Comparison of ENCODE assay signal across 8 cellular contexts in the genomic region with DNA sequence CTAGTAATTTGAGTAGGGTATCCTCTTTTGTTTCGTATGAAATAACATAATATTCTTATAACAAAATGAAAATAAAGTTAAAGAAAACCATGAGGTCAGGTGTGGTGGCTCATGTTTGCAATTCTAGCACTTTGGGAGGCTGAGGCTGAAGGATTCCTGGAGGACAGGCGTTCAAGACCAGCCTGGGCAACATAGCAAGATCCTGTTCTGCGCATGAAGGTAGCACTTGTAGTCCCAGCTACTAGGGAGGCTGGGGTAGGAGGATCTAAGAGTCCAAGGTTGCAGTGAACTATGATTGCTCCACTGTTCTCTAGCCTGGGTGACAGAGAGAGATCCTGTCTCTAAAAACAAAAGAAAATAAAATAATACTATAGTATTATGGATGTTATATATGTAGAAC.
"Had no signal": no experiment of that assay in that cellular context is flagged by ENCODE, and none has a peak within 500 bp of the region (broad histone marks: within the 10 kb centered on the region; RNA-seq: fewer than 3 reads in every experiment).

No MANE protein-coding gene starts in this region.

- FAIRE-seq: H1, H54 had no signal

- ATAC-seq: GM23338 had no signal

- H3K4me2 ChIP-seq: GM23338, KMS-11 had no signal

- DNase-seq: H9, HCEC 1CT, IMR-90, KBM-7 had no signal

- H3K4me3 ChIP-seq: GM23338 had no signal

- H3K9ac ChIP-seq: KMS-11 had no signal

- H2AFZ ChIP-seq: GM23338 had no signal

- H3K27ac ChIP-seq: KMS-11 had no signal
